In genomic region chrX:23668335-23668734, GRCh38 we compare ENCODE assay signal across 8 cellular contexts. TPM values are rescaled to one million over a fixed set of nuclear protein-coding genes. Genes with fewer than 3 reads are reported as not detected.
A peak's percentile ranks its signal among the peaks of the same experiment; 100 is the strongest.
DNase-seq lines count a peak whose midpoint lies in the region; ATAC-seq, FAIRE-seq and TF ChIP-seq lines count a peak whose summit lies in the region.

No MANE protein-coding gene starts in this region.

- peaks cover 17% of the 10 kb centered on the region for H3K4me1 Mint-ChIP-seq in activated T-helper 2 cell treated with anti-CD3 and anti-CD28 coated beads, Interferon-gamma antibody, Interleukin-2, Interleukin-4, amounts not matched to agents 10 μg/mL and 5 μg/mL and 100 μg/mL, durations not matched to agents 14 hours and 24 hours and 36 hours (ENCODE audit: low read depth)

- H3K36me3 Mint-ChIP-seq in activated T-helper 2 cell treated with anti-CD3 and anti-CD28 coated beads, Interferon-gamma antibody, Interleukin-2, Interleukin-4, amounts not matched to agents 10 μg/mL and 5 μg/mL and 100 μg/mL, durations not matched to agents 14 hours and 24 hours and 36 hours (ENCODE audit: low read depth): peaks cover 14% of the 10 kb centered on the region

- ATAC-seq in HG02973 (IDR thresholded peaks at IDR 0.05; ENCODE audit: unreplicated experiment) (peak; percentile 36), right lobe of liver (peak in 3 of 4 donors; percentile 2 to 40 (median 20)), GM21360 (IDR thresholded peaks at IDR 0.05; ENCODE audit: unreplicated experiment) (no peak), HG03045 (IDR thresholded peaks at IDR 0.05; ENCODE audit: unreplicated experiment) (no peak)

- intact Hi-C loops in activated T-helper 2 cell treated with anti-CD3 and anti-CD28 coated beads, Interferon-gamma antibody, Interleukin-2, Interleukin-4, amounts not matched to agents 10 μg/mL and 5 μg/mL and 100 μg/mL, durations not matched to agents 14 hours and 24 hours and 36 hours (cut with micrococcal nuclease): loop anchor here (10.0 kb wide), 3 partner anchors 236 to 476 kb away; partner anchors contain the start of genes APOO, CXorf58, KLHL15 and ZFX
- intact Hi-C loops in right lobe of liver (cut with DNase I): no loop called here

- TF ChIP-seq CTCF in right lobe of liver (IDR thresholded peaks at IDR 0.05): no peak

- peaks cover 0 to 8% (median 3%) of the 10 kb centered on the region in 4 donors for H3K36me3 ChIP-seq in right lobe of liver

- DNase-seq in GM18507 (ENCODE audit: extremely low spot score, insufficient read length, low read depth) (no peak), right lobe of liver (no peak), NCI-H2029 (lab: John Stamatoyannopoulos, UW) (no peak), NCI-H774 (lab: John Stamatoyannopoulos, UW) (no peak)
- no peak for DNase-seq in activated T-helper 2 cell treated with anti-CD3 and anti-CD28 coated beads, Interferon-gamma antibody, Interleukin-2, Interleukin-4, amounts not matched to agents 10 μg/mL and 5 μg/mL and 100 μg/mL, durations not matched to agents 14 hours and 24 hours and 36 hours (ENCODE audit: low spot score)

- peak overlapping the region; percentile 81 for H3K27ac Mint-ChIP-seq in activated T-helper 2 cell treated with anti-CD3 and anti-CD28 coated beads, Interferon-gamma antibody, Interleukin-2, Interleukin-4, amounts not matched to agents 10 μg/mL and 5 μg/mL and 100 μg/mL, durations not matched to agents 14 hours and 24 hours and 36 hours

- peak overlapping the region; percentile 86 for H3K4me3 Mint-ChIP-seq in activated T-helper 2 cell treated with anti-CD3 and anti-CD28 coated beads, Interferon-gamma antibody, Interleukin-2, Interleukin-4, amounts not matched to agents 10 μg/mL and 5 μg/mL and 100 μg/mL, durations not matched to agents 14 hours and 24 hours and 36 hours (ENCODE audit: low read depth)

- TF ChIP-seq POLR2A in right lobe of liver (IDR thresholded peaks at IDR 0.05): no peak

- H3K27me3 ChIP-seq in right lobe of liver: no peaks in the 10 kb centered on the region

- H3K9me3 Mint-ChIP-seq in activated T-helper 2 cell treated with anti-CD3 and anti-CD28 coated beads, Interferon-gamma antibody, Interleukin-2, Interleukin-4, amounts not matched to agents 10 μg/mL and 5 μg/mL and 100 μg/mL, durations not matched to agents 14 hours and 24 hours and 36 hours: no peaks in the 10 kb centered on the region

- peak overlapping the region; percentile 73 to 87 (median 83) for H3K27ac ChIP-seq in right lobe of liver

- H3K4me3 ChIP-seq in right lobe of liver: peak overlapping the region; percentile 64 to 71 (median 65)

- H3K27me3 Mint-ChIP-seq in activated T-helper 2 cell treated with anti-CD3 and anti-CD28 coated beads, Interferon-gamma antibody, Interleukin-2, Interleukin-4, amounts not matched to agents 10 μg/mL and 5 μg/mL and 100 μg/mL, durations not matched to agents 14 hours and 24 hours and 36 hours (ENCODE audit: low read depth): no peaks in the 10 kb centered on the region

- peaks cover 0 to 2% (median 0%) of the 10 kb centered on the region in 4 donors for H3K4me1 ChIP-seq in right lobe of liver

- 12% methylated on average over 3 of the region's 3 CpGs for WGBS in right lobe of liver (ENCODE audit: insufficient coverage, low coverage, low lambda C conversion rate, missing lambda C conversion rate)

- no peaks in the 10 kb centered on the region for H3K9me3 ChIP-seq in right lobe of liver

- peak; percentile 76 for FAIRE-seq in GM18507 (lab: Jason Lieb, UNC)

RNA-seq across cellular contexts. Expression of gene PRDX4, which starts 1.0 kb away (rescaled TPM):
- total RNA-seq in activated T-helper 2 cell treated with anti-CD3 and anti-CD28 coated beads, Interferon-gamma antibody, Interleukin-2, Interleukin-4, amounts not matched to agents 10 μg/mL and 5 μg/mL and 100 μg/mL, durations not matched to agents 14 hours and 24 hours and 36 hours: 59.0 and 68.0 TPM in 2 replicates
- total RNA-seq in right lobe of liver: 100 to 1,000 TPM; 120 to 345 (median 198) TPM

Comparison
In these comparisons a context has a peak if more than half of its experiments do, and no peak if none do; other contexts are left out.
1. ATAC-seq: peak in HG02973 (single experiment) and right lobe of liver (3 of 4); none in GM21360 (single experiment) and HG03045 (single experiment).